8 cellular contexts compared by ENCODE assay signal in genomic region chr6:11317885-11318771, GRCh38.
DNase-seq lines count a peak whose midpoint lies in the region; ATAC-seq, FAIRE-seq and TF ChIP-seq lines count a peak whose summit lies in the region.

No MANE protein-coding gene starts in this region.

- peaks cover 0 to 43% (median 0%) of the 10 kb centered on the region in 11 experiments; a peak in 4 of 22 replicates for H3K36me3 ChIP-seq in BLaER1 treated with 17β-estradiol and CSF1 and Interleukin-3, amounts not matched to agents 10 nM and 100 nM
- H3K36me3 ChIP-seq in pancreas (no peaks in the 10 kb centered on the region), thymus (ENCODE audit: control insufficient read depth, insufficient read depth) (peaks cover 14% of the 10 kb centered on the region)

- peak overlapping the region in 6 of 11 experiments; percentile 12 to 61 (median 34); a peak in 9 of 22 replicates for H3K4me2 ChIP-seq in BLaER1 treated with 17β-estradiol and CSF1 and Interleukin-3, amounts not matched to agents 10 nM and 100 nM

- H4K20me1 ChIP-seq in BLaER1 treated with 17β-estradiol and CSF1 and Interleukin-3, amounts not matched to agents 10 nM and 100 nM: no peaks in the 10 kb centered on the region

- intact Hi-C loops in pancreas (cut with DNase I): no loop called here

- no peak overlapping the region for H3K9ac ChIP-seq in BLaER1 treated with 17β-estradiol and CSF1 and Interleukin-3, amounts not matched to agents 10 nM and 100 nM

- ATAC-seq in GM21529 (IDR thresholded peaks at IDR 0.05; ENCODE audit: unreplicated experiment) (peak; percentile 82), pancreas (peak in 3 of 4 donors; percentile 66 to 82 (median 82))

- no peaks in the 10 kb centered on the region for H3K27me3 ChIP-seq in BLaER1 treated with 17β-estradiol and CSF1 and Interleukin-3, amounts not matched to agents 10 nM and 100 nM
- H3K27me3 ChIP-seq in pancreas (no peaks in the 10 kb centered on the region), thymus (ENCODE audit: control insufficient read depth, insufficient read depth) (no peaks in the 10 kb centered on the region)

- 81 to 84% methylated on average over 11 of the region's 11 CpGs for WGBS in pancreas, 2 donors
- 94% methylated on average over 11 of the region's 11 CpGs for WGBS in thymus

- FAIRE-seq in pancreas (lab: Jason Lieb, UNC): peak; percentile 17

- DNase-seq in MV-4-11 (lab: John Stamatoyannopoulos, UW): peak; percentile 76
- peak; percentile 67 for DNase-seq in activated T-cell treated with anti-CD3 and anti-CD28 coated beads for 4 hours
- DNase-seq in fibroblast of the aortic adventitia (ENCODE audit: low read depth): peak; percentile 94
- DNase-seq in pancreas: peak in 1 of 6 donors; percentile 43
- DNase-seq in SHP77 treated with DMSO at 0.1 percent for 48 hours (lab: John Stamatoyannopoulos, UW): no peak

- H3K27ac ChIP-seq in BLaER1 treated with 17β-estradiol and CSF1 and Interleukin-3, amounts not matched to agents 10 nM and 100 nM: peak overlapping the region in 2 of 11 experiments; percentile 50 to 58; a peak in 5 of 22 replicates
- H3K27ac ChIP-seq in pancreas (no peak overlapping the region), thymus (ENCODE audit: low read depth) (peak overlapping the region; percentile 69)

- H3K4me3 ChIP-seq in BLaER1 treated with 17β-estradiol and CSF1 and Interleukin-3, amounts not matched to agents 10 nM and 100 nM: no peak overlapping the region
- H3K4me3 ChIP-seq in fibroblast of the aortic adventitia (ENCODE audit: low read depth, low read length) (no peak overlapping the region), pancreas (no peak overlapping the region), thymus (ENCODE audit: low read length) (no peak overlapping the region)

- 0 out of 22 replicates have a peak, but pooled peaks cover 0 to 4% (median 0%) of the 10 kb centered on the region in 11 experiments for H3K9me3 ChIP-seq in BLaER1 treated with 17β-estradiol and CSF1 and Interleukin-3, amounts not matched to agents 10 nM and 100 nM (replicated peaks in 1 of 11)
- H3K9me3 ChIP-seq in pancreas (no peaks in the 10 kb centered on the region), thymus (ENCODE audit: control insufficient read depth) (no peaks in the 10 kb centered on the region)

- H3K4me1 ChIP-seq in BLaER1 treated with 17β-estradiol and CSF1 and Interleukin-3, amounts not matched to agents 10 nM and 100 nM: peaks cover 0 to 51% (median 5%) of the 10 kb centered on the region in 10 experiments; a peak in 10 of 20 replicates
- H3K4me1 ChIP-seq in pancreas (no peaks in the 10 kb centered on the region), thymus (ENCODE audit: control insufficient read depth, insufficient read depth, low read length) (no peaks in the 10 kb centered on the region)

- TF ChIP-seq CTCF in fibroblast of the aortic adventitia (IDR thresholded peaks at IDR 0.05; ENCODE audit: insufficient read depth, low read length) (no peak), pancreas (IDR thresholded peaks at IDR 0.05) (no peak)
